ENCODE assay signal across 8 cellular contexts in genomic region chr3:41695806-41696205, GRCh38.
DNase-seq lines count a peak whose midpoint lies in the region; ATAC-seq and TF ChIP-seq lines count a peak whose summit lies in the region.
"Not testable (repeated sequence)": the region's sequence is repeated elsewhere in the genome, so short reads cannot be mapped to it uniquely, and the experiment has no call there.

No MANE protein-coding gene starts in this region.

- H3K27ac ChIP-seq in C4-2B; OCI-LY3 (ENCODE audit: low read length): not testable (repeated sequence)

- not testable (repeated sequence) for H3K4me1 Mint-ChIP-seq in activated CD4-positive, alpha-beta T cell treated with anti-CD3 and anti-CD28 coated beads for 36 hours; nephron progenitor cell
- peaks cover 14% of the 10 kb centered on the region for H3K4me1 Mint-ChIP-seq in type B pancreatic cell (ENCODE audit: unreplicated experiment)

- POLR2A ChIA-PET in activated CD4-positive, alpha-beta T cell treated with anti-CD3 and anti-CD28 coated beads for 36 hours (lab: Charles Lee) = not testable (repeated sequence)

- H3K27ac Mint-ChIP-seq in activated CD4-positive, alpha-beta T cell treated with anti-CD3 and anti-CD28 coated beads for 36 hours; nephron progenitor cell; type B pancreatic cell: not testable (repeated sequence)

- not testable (repeated sequence) for H3K27me3 Mint-ChIP-seq in activated CD4-positive, alpha-beta T cell treated with anti-CD3 and anti-CD28 coated beads for 36 hours; nephron progenitor cell (ENCODE audit: low read depth, poor library complexity); type B pancreatic cell

- H4K20me1 ChIP-seq in OCI-LY3 (ENCODE audit: insufficient read depth, low read length) = not testable (repeated sequence)

- not testable (repeated sequence) for H3K4me3 ChIP-seq in HFF-Myc (replicated peaks; ENCODE audit: low read depth, low read length); OCI-LY3 (ENCODE audit: low read length); cardiac fibroblast (replicated peaks in 1 of 2; ENCODE audit: low read depth in 2 of 2, low read length in 2 of 2); fibroblast of villous mesenchyme (ENCODE audit: low read depth, low read length)

- CTCF ChIA-PET in activated CD4-positive, alpha-beta T cell treated with anti-CD3 and anti-CD28 coated beads for 36 hours (lab: Charles Lee) = interaction anchor here (0.6 kb wide), 1 partner anchor 82 kb away, joined by 3 read pairs; no protein-coding TSS in a partner anchor

- H3K79me2 ChIP-seq in OCI-LY3 (ENCODE audit: low read length) = not testable (repeated sequence)

- not testable (repeated sequence) for H2AFZ ChIP-seq in OCI-LY3 (ENCODE audit: low read depth, low read length)

- H3K9me3 ChIP-seq in OCI-LY3 (ENCODE audit: insufficient read depth, low read length) = not testable (repeated sequence)

- intact Hi-C loops in activated CD4-positive, alpha-beta T cell treated with anti-CD3 and anti-CD28 coated beads for 36 hours (cut with DNase I, micrococcal nuclease) = loop anchor here (2.0 to 5.0 kb wide), 2 partner anchors 185 to 186 kb away; no protein-coding TSS in a partner anchor

- not testable (repeated sequence) for H3K4me1 ChIP-seq in OCI-LY3 (ENCODE audit: low read length)

- not testable (repeated sequence) for H3K4me3 Mint-ChIP-seq in activated CD4-positive, alpha-beta T cell treated with anti-CD3 and anti-CD28 coated beads for 36 hours; nephron progenitor cell; type B pancreatic cell

- TF ChIP-seq CTCF in C4-2B (conservative IDR thresholded peaks at IDR 0.05) (peak; percentile 48), HFF-Myc (IDR thresholded peaks at IDR 0.05; ENCODE audit: low read depth, low read length, missing control alignments) (peak; percentile 50), OCI-LY3 (IDR thresholded peaks at IDR 0.05; ENCODE audit: low read depth, low read length) (peak; percentile 55), cardiac fibroblast (IDR thresholded peaks at IDR 0.05; ENCODE audit: low read depth, low read length) (peak; percentile 38), fibroblast of villous mesenchyme (IDR thresholded peaks at IDR 0.05; ENCODE audit: insufficient read depth, low read depth, low read length) (peak; percentile 47), nephron progenitor cell (IDR thresholded peaks at IDR 0.05) (peak; percentile 15), type B pancreatic cell (conservative IDR thresholded peaks at IDR 0.05) (peak; percentile 55)

- not testable (repeated sequence) for H3K27me3 ChIP-seq in OCI-LY3 (ENCODE audit: low read depth, low read length)

- H3K9ac ChIP-seq in OCI-LY3 (ENCODE audit: low read length) = not testable (repeated sequence)

- not testable (repeated sequence) for DNase-seq in HFF-Myc (ENCODE audit: extremely low read depth, low read depth); fibroblast of villous mesenchyme (ENCODE audit: low read depth); type B pancreatic cell (ENCODE audit: extremely low spot score, unreplicated experiment)
- DNase-seq in activated CD4-positive, alpha-beta T cell treated with anti-CD3 and anti-CD28 coated beads for 36 hours = peak; percentile 19
- peak; percentile 36 to 40 for DNase-seq in cardiac fibroblast (ENCODE audit: low read depth in 2 of 2)
- DNase-seq in nephron progenitor cell = peak; percentile 14

- H3K4me2 ChIP-seq in OCI-LY3 (ENCODE audit: low read length) = not testable (repeated sequence)

- not testable (repeated sequence) for ATAC-seq in activated CD4-positive, alpha-beta T cell treated with anti-CD3 and anti-CD28 coated beads for 36 hours

- not testable (repeated sequence) for H3K36me3 Mint-ChIP-seq in activated CD4-positive, alpha-beta T cell treated with anti-CD3 and anti-CD28 coated beads for 36 hours (ENCODE audit: low read depth)
- H3K36me3 Mint-ChIP-seq in nephron progenitor cell (ENCODE audit: low read depth) (peaks cover 10% of the 10 kb centered on the region), type B pancreatic cell (peaks cover 10% of the 10 kb centered on the region)

- not testable (repeated sequence) for H3K36me3 ChIP-seq in OCI-LY3 (replicated peaks; ENCODE audit: low read depth, low read length)

- not testable (repeated sequence) for H3K9me3 Mint-ChIP-seq in activated CD4-positive, alpha-beta T cell treated with anti-CD3 and anti-CD28 coated beads for 36 hours (ENCODE audit: low read depth); type B pancreatic cell
- peaks cover 15% of the 10 kb centered on the region for H3K9me3 Mint-ChIP-seq in nephron progenitor cell
